In genomic region chr3:88150371-88150770, GRCh38 we compare ENCODE assay signal across 8 cellular contexts. TPM values are rescaled to one million over a fixed set of nuclear protein-coding genes. Genes with fewer than 3 reads are reported as not detected.
DNase-seq lines count a peak whose midpoint lies in the region; ATAC-seq and TF ChIP-seq lines count a peak whose summit lies in the region.

No MANE protein-coding gene starts in this region.

- peaks cover 2 to 49% of the 10 kb centered on the region in 2 donors for H3K36me3 ChIP-seq in neuronal stem cell (replicated peaks in 1 of 2; ENCODE audit: control insufficient read depth in 2 of 2, insufficient read depth in 2 of 2, low read length in 2 of 2)

- no peak overlapping the region for H4K91ac ChIP-seq in neuronal stem cell (ENCODE audit: low read depth, low read length, poor library complexity)

- peak overlapping the region; percentile 93 for H3K9ac ChIP-seq in neuronal stem cell (ENCODE audit: low read depth, low read length, poor library complexity)

- H2BK5ac ChIP-seq in neuronal stem cell (ENCODE audit: low read length): no peak overlapping the region

- peak overlapping the region; percentile 32 for H3K4me2 ChIP-seq in neuronal stem cell (ENCODE audit: insufficient read depth, low read length, poor library complexity, severe bottlenecking)

- H2BK15ac ChIP-seq in neuronal stem cell (ENCODE audit: low read length): no peak overlapping the region

- peak overlapping the region; percentile 1 for H3K23ac ChIP-seq in neuronal stem cell (ENCODE audit: low read depth, low read length, poor library complexity)

- peaks cover 33% of the 10 kb centered on the region for H3K4me1 Mint-ChIP-seq in T-helper 2 cell treated with Interferon-gamma antibody and Interleukin-4, amounts not matched to agents 5 μg/mL and 100 μg/mL, for 36 hours (ENCODE audit: low read depth)

- DNase-seq in AG20443 (ENCODE audit: low spot score) (peak; percentile 12), epithelial cell of proximal tubule (ENCODE audit: low read depth) (no peak), neuronal stem cell (ENCODE audit: low spot score) (no peak), SK-N-DZ (ENCODE audit: low spot score) (no peak), NCI-H1417 (lab: John Stamatoyannopoulos, UW) (no peak)
- DNase-seq in T-helper 2 cell treated with Interferon-gamma antibody and Interleukin-4, amounts not matched to agents 5 μg/mL and 100 μg/mL, for 36 hours (ENCODE audit: low spot score): peak; percentile 19

- no peaks in the 10 kb centered on the region for H3K27me3 ChIP-seq in neuronal stem cell (ENCODE audit: control insufficient read depth in 3 of 3, insufficient read depth in 3 of 3, low read depth in 1 of 3, low read length in 3 of 3)

- TF ChIP-seq CTCF in epithelial cell of proximal tubule (conservative IDR thresholded peaks at IDR 0.05; ENCODE audit: low read depth, low read length): no peak

- H3K4me3 ChIP-seq in epithelial cell of proximal tubule (ENCODE audit: low read depth, low read length): peak overlapping the region; percentile 99
- H3K4me3 ChIP-seq in neuronal stem cell (ENCODE audit: low read length in 2 of 2): peak overlapping the region; percentile 94 to 95

- no peak overlapping the region for H2BK120ac ChIP-seq in neuronal stem cell (ENCODE audit: low read depth, low read length)

- no peak overlapping the region for H2AK5ac ChIP-seq in neuronal stem cell (ENCODE audit: low read depth, low read length)

- H3K27ac Mint-ChIP-seq in T-helper 2 cell treated with Interferon-gamma antibody and Interleukin-4, amounts not matched to agents 5 μg/mL and 100 μg/mL, for 36 hours: peak overlapping the region; percentile 99

- peak overlapping the region; percentile 94 for H3K27ac ChIP-seq in neuronal stem cell (replicated peaks; ENCODE audit: low read length)

- peak overlapping the region; percentile 98 for H3K4me3 Mint-ChIP-seq in T-helper 2 cell treated with Interferon-gamma antibody and Interleukin-4, amounts not matched to agents 5 μg/mL and 100 μg/mL, for 36 hours

- H2BK12ac ChIP-seq in neuronal stem cell (ENCODE audit: low read length): no peak overlapping the region

- H3K9me3 ChIP-seq in neuronal stem cell (replicated peaks in 1 of 2; ENCODE audit: control insufficient read depth in 2 of 2, insufficient read depth in 1 of 2, low read depth in 1 of 2, low read length in 2 of 2): no peaks in the 10 kb centered on the region

- peaks cover 14% of the 10 kb centered on the region for H3K36me3 Mint-ChIP-seq in T-helper 2 cell treated with Interferon-gamma antibody and Interleukin-4, amounts not matched to agents 5 μg/mL and 100 μg/mL, for 36 hours (ENCODE audit: low read depth)

- no peaks in the 10 kb centered on the region for H3K27me3 Mint-ChIP-seq in T-helper 2 cell treated with Interferon-gamma antibody and Interleukin-4, amounts not matched to agents 5 μg/mL and 100 μg/mL, for 36 hours (ENCODE audit: low read depth)

- H3K14ac ChIP-seq in neuronal stem cell (ENCODE audit: low read length): no peak overlapping the region

- H3K4me1 ChIP-seq in neuronal stem cell (ENCODE audit: control insufficient read depth in 2 of 2, insufficient read depth in 1 of 2, low read depth in 1 of 2, low read length in 2 of 2): peaks cover 2 to 3% of the 10 kb centered on the region in 2 donors

- H3K79me1 ChIP-seq in neuronal stem cell (ENCODE audit: low read depth, low read length): peaks cover 9% of the 10 kb centered on the region

- H2AFZ ChIP-seq in neuronal stem cell (ENCODE audit: low read length): peak overlapping the region; percentile 94

- no peak overlapping the region for H3K4ac ChIP-seq in neuronal stem cell (ENCODE audit: low read length)

- H3K9me3 Mint-ChIP-seq in T-helper 2 cell treated with Interferon-gamma antibody and Interleukin-4, amounts not matched to agents 5 μg/mL and 100 μg/mL, for 36 hours: no peaks in the 10 kb centered on the region

- WGBS in neuronal stem cell (ENCODE audit: extremely low coverage in 2 of 2, insufficient read length in 2 of 2, insufficient replicate concordance in 1 of 2), 2 donors: no CpG with 5 or more reads among the region's 8 CpGs

- ATAC-seq in GM18873 (IDR thresholded peaks at IDR 0.05; ENCODE audit: low FRiP score, unreplicated experiment): peak; percentile 27
- peak; percentile 33 for ATAC-seq in HG03175 (IDR thresholded peaks at IDR 0.05; ENCODE audit: unreplicated experiment)

- H4K8ac ChIP-seq in neuronal stem cell (ENCODE audit: low read depth, low read length): no peak overlapping the region

- peak overlapping the region; percentile 97 for H3K18ac ChIP-seq in neuronal stem cell (ENCODE audit: low read length)

RNA-seq across cellular contexts. Expression of gene C3orf38, which starts 0.6 kb away (rescaled TPM):
- 15.3 and 16.5 TPM in 2 replicates for total RNA-seq in epithelial cell of proximal tubule
- polyA plus RNA-seq in neuronal stem cell (2013, experiment 1 of 2): 26.0 TPM
- polyA plus RNA-seq in neuronal stem cell (2013, experiment 2 of 2): 25.8 TPM
- polyA plus RNA-seq in SK-N-DZ (2014; cell fraction: cytosol; rRNA removed): 21.5 and 23.1 TPM in 2 replicates
- polyA plus RNA-seq in SK-N-DZ (2014; cell fraction: nucleus; rRNA removed): 16.1 and 16.2 TPM in 2 replicates

Comparison
In these comparisons a context has a peak if more than half of its experiments do, and no peak if none do; other contexts are left out.
1. DNase-seq: peak in AG20443 (single experiment) and T-helper 2 cell treated with Interferon-gamma antibody and Interleukin-4, amounts not matched to agents 5 μg/mL and 100 μg/mL, for 36 hours (single experiment); none in epithelial cell of proximal tubule (single experiment), neuronal stem cell (single experiment), SK-N-DZ (single experiment) and NCI-H1417 (0 of 3).